8 cellular contexts compared by ENCODE assay signal in the genomic region with DNA sequence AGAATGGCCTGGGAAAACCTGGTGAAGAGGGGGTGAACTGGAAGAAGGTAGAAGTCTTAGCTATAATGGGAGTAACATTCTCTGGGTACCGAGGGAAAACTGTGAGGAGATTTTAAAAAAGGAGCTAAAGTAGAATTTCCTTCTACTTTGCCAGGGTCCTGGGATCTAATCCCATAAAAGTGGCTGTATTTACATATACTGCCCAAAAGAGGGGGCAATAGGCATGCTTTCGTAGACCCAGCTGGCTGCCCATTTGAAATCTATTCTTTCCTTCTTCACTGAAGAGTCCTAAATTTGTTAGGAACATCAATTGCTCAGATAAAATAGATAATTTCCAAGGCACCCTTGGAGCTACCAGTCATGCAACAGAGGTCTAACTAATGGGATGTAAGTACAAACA.
DNase-seq lines count a peak whose midpoint lies in the region; ATAC-seq and TF ChIP-seq lines count a peak whose summit lies in the region.

No MANE protein-coding gene starts in this region.

- H3K36me3 ChIP-seq in OCI-LY1 (ENCODE audit: insufficient read depth, low read length) (peaks cover 65% of the 10 kb centered on the region), tibial artery (peaks cover 7 to 27% (median 9%) of the 10 kb centered on the region in 3 donors)

- H3K27me3 Mint-ChIP-seq in stimulated activated naive CD8-positive, alpha-beta T cell treated with anti-CD3 and anti-CD28 coated beads, Interleukin-15, Interleukin-2, amounts not matched to agents 100 ng/mL and 50 ng/mL, for 24 hours, result no peaks in the 10 kb centered on the region
- no peaks in the 10 kb centered on the region for H3K27me3 Mint-ChIP-seq in stimulated activated naive CD8-positive, alpha-beta T cell treated with anti-CD3 and anti-CD28 coated beads, Interleukin-15, amount 100 ng/mL, for 72 hours

- no peaks in the 10 kb centered on the region for H3K9me3 Mint-ChIP-seq in stimulated activated naive CD8-positive, alpha-beta T cell treated with anti-CD3 and anti-CD28 coated beads, Interleukin-15, Interleukin-2, amounts not matched to agents 100 ng/mL and 50 ng/mL, for 24 hours
- H3K9me3 Mint-ChIP-seq in stimulated activated naive CD8-positive, alpha-beta T cell treated with anti-CD3 and anti-CD28 coated beads, Interleukin-15, amount 100 ng/mL, for 72 hours, result no peaks in the 10 kb centered on the region

- H3K36me3 Mint-ChIP-seq in stimulated activated naive CD8-positive, alpha-beta T cell treated with anti-CD3 and anti-CD28 coated beads, Interleukin-15, Interleukin-2, amounts not matched to agents 100 ng/mL and 50 ng/mL, for 24 hours (ENCODE audit: low read depth), result peaks cover 49% of the 10 kb centered on the region

- H3K9me3 ChIP-seq in OCI-LY1 (ENCODE audit: low read length) (no peaks in the 10 kb centered on the region), tibial artery (no peaks in the 10 kb centered on the region)

- no peak overlapping the region for H3K4me3 Mint-ChIP-seq in stimulated activated naive CD8-positive, alpha-beta T cell treated with anti-CD3 and anti-CD28 coated beads, Interleukin-15, Interleukin-2, amounts not matched to agents 100 ng/mL and 50 ng/mL, for 24 hours
- no peak overlapping the region for H3K4me3 Mint-ChIP-seq in stimulated activated naive CD8-positive, alpha-beta T cell treated with anti-CD3 and anti-CD28 coated beads, Interleukin-15, amount 100 ng/mL, for 72 hours

- TF ChIP-seq CTCF in OCI-LY1 (IDR thresholded peaks at IDR 0.05; ENCODE audit: low read length) (peak; percentile 58; the same call in 1 of the 2 replicates), tibial artery (IDR thresholded peaks at IDR 0.05) (peak; percentile 27 to 31)

- H3K9me2 ChIP-seq in OCI-LY1 (ENCODE audit: low read depth, low read length), result no peaks in the 10 kb centered on the region

- ATAC-seq in stimulated activated naive CD8-positive, alpha-beta T cell treated with anti-CD3 and anti-CD28 coated beads, Interleukin-15, amount 100 ng/mL, for 72 hours, result no peak
- no peak for ATAC-seq in HG03354 (IDR thresholded peaks at IDR 0.05; ENCODE audit: poor library complexity, severe bottlenecking, unreplicated experiment)

- H3K4me2 ChIP-seq in OCI-LY1 (ENCODE audit: low read length), result no peak overlapping the region

- no peak overlapping the region for H3K9ac ChIP-seq in OCI-LY1 (ENCODE audit: low read length)

- DNase-seq in stimulated activated naive CD8-positive, alpha-beta T cell treated with anti-CD3 and anti-CD28 coated beads, Interleukin-15, amount 100 ng/mL, for 72 hours, result no peak
- DNase-seq in fibroblast of gingiva (ENCODE audit: low read depth) (peak; percentile 21), tibial artery (no peak), epidermal melanocyte (ENCODE audit: insufficient read length, low spot score) (no peak), inferior parietal cortex (ENCODE audit: extremely low spot score) (no peak)

- H3K27ac ChIP-seq in OCI-LY1 (ENCODE audit: low read depth, low read length, poor library complexity, severe bottlenecking), result no peak overlapping the region
- no peak overlapping the region for H3K27ac ChIP-seq in tibial artery

- no peaks in the 10 kb centered on the region for H3K4me1 ChIP-seq in OCI-LY1 (ENCODE audit: insufficient read depth, low read length, severe bottlenecking)
- H3K4me1 ChIP-seq in tibial artery, result no peaks in the 10 kb centered on the region

- H3K4me1 Mint-ChIP-seq in stimulated activated naive CD8-positive, alpha-beta T cell treated with anti-CD3 and anti-CD28 coated beads, Interleukin-15, Interleukin-2, amounts not matched to agents 100 ng/mL and 50 ng/mL, for 24 hours (ENCODE audit: low read depth), result peaks cover 5% of the 10 kb centered on the region
- peaks cover 22% of the 10 kb centered on the region for H3K4me1 Mint-ChIP-seq in stimulated activated naive CD8-positive, alpha-beta T cell treated with anti-CD3 and anti-CD28 coated beads, Interleukin-15, amount 100 ng/mL, for 72 hours

- H3K79me2 ChIP-seq in OCI-LY1 (ENCODE audit: insufficient read depth, low read length), result no peaks in the 10 kb centered on the region

- intact Hi-C loops in tibial artery (cut with DNase I; ENCODE audit: low total_unique reads), result no loop called here

- no peak overlapping the region for H2AFZ ChIP-seq in OCI-LY1 (ENCODE audit: low read length)

- peak overlapping the region; percentile 49 for H3K27ac Mint-ChIP-seq in stimulated activated naive CD8-positive, alpha-beta T cell treated with anti-CD3 and anti-CD28 coated beads, Interleukin-15, Interleukin-2, amounts not matched to agents 100 ng/mL and 50 ng/mL, for 24 hours
- no peak overlapping the region for H3K27ac Mint-ChIP-seq in stimulated activated naive CD8-positive, alpha-beta T cell treated with anti-CD3 and anti-CD28 coated beads, Interleukin-15, amount 100 ng/mL, for 72 hours

- no peaks in the 10 kb centered on the region; the same call in 1 of the 2 replicates for H4K20me1 ChIP-seq in OCI-LY1 (ENCODE audit: insufficient read depth, low read length)

- no peak overlapping the region for H3K4me3 ChIP-seq in OCI-LY1 (ENCODE audit: low read depth, low read length, poor library complexity, severe bottlenecking)
- no peak overlapping the region for H3K4me3 ChIP-seq in tibial artery

- H3K27me3 ChIP-seq in OCI-LY1 (ENCODE audit: insufficient read depth, low read length), result no peaks in the 10 kb centered on the region
- no peaks in the 10 kb centered on the region for H3K27me3 ChIP-seq in tibial artery

- no peaks in the 10 kb centered on the region for H3F3A ChIP-seq in OCI-LY1 (ENCODE audit: insufficient read depth, low read length)
